ENCODE assay signal across 8 cellular contexts in genomic region chr17:26885244-26885970, GRCh38.
A peak's percentile ranks its signal among the peaks of the same experiment; 100 is the strongest.
DNase-seq lines count a peak whose midpoint lies in the region; ATAC-seq, FAIRE-seq and TF ChIP-seq lines count a peak whose summit lies in the region.
"Not testable (repeated sequence)": the region's sequence is repeated elsewhere in the genome, so short reads cannot be mapped to it uniquely, and the experiment has no call there.

No MANE protein-coding gene starts in this region.

- not testable (repeated sequence) for TF ChIP-seq POLR2A in A549 (IDR thresholded peaks at IDR 0.05; ENCODE audit: low read length)

- peak in 1 of 2 experiments; percentile 35; a peak in 3 of 6 replicates for ATAC-seq in A549
- ATAC-seq in activated T-helper 17 cell treated with anti-CD3 and anti-CD28 coated beads, Interleukin-2, amount 50 U/mL, for 72 hours (replicated peaks): peak; percentile 34

- H3K36me3 ChIP-seq in HEK293 (ENCODE audit: control insufficient read depth in 2 of 2, insufficient read depth in 1 of 2, low read length in 2 of 2); colonic mucosa: not testable (repeated sequence)

- not testable (repeated sequence) for H3K27ac Mint-ChIP-seq in activated T-helper 17 cell treated with anti-CD3 and anti-CD28 coated beads, Interleukin-2, amount 50 U/mL, for 72 hours; immature natural killer cell; neural crest cell (ENCODE audit: unreplicated experiment)

- not testable (repeated sequence) for H3K9ac ChIP-seq in colonic mucosa (ENCODE audit: low read depth in 2 of 2, low read length in 2 of 2)

- H3K4me2 ChIP-seq in A549: not testable (repeated sequence)

- not testable (repeated sequence) for H3K4me3 ChIP-seq in A549; HEK293 (ENCODE audit: low read depth, low read length); colonic mucosa

- not testable (repeated sequence) for H3K27me3 Mint-ChIP-seq in activated T-helper 17 cell treated with anti-CD3 and anti-CD28 coated beads, Interleukin-2, amount 50 U/mL, for 72 hours; immature natural killer cell (ENCODE audit: low read depth in 3 of 3); neural crest cell (ENCODE audit: low read depth)

- not testable (repeated sequence) for H3K27me3 ChIP-seq in colonic mucosa

- not testable (repeated sequence) for H3K4me1 ChIP-seq in A549; HEK293 (ENCODE audit: control insufficient read depth, insufficient read depth, low read length); colonic mucosa

- not testable (repeated sequence) for TF ChIP-seq RAD21 in A549 (conservative IDR thresholded peaks at IDR 0.05 in 1 of 2, IDR thresholded peaks at IDR 0.05 in 1 of 2)

- H3K9me3 ChIP-seq in A549; HEK293 (ENCODE audit: control insufficient read depth, insufficient read depth, low read depth, low read length); colonic mucosa: not testable (repeated sequence)

- H3K9me3 Mint-ChIP-seq in activated T-helper 17 cell treated with anti-CD3 and anti-CD28 coated beads, Interleukin-2, amount 50 U/mL, for 72 hours; neural crest cell: not testable (repeated sequence)
- H3K9me3 Mint-ChIP-seq in immature natural killer cell: peaks cover 0 to 10% (median 0%) of the 10 kb centered on the region in 6 donors

- H3K4me3 Mint-ChIP-seq in activated T-helper 17 cell treated with anti-CD3 and anti-CD28 coated beads, Interleukin-2, amount 50 U/mL, for 72 hours; immature natural killer cell; neural crest cell: not testable (repeated sequence)

- H3K27ac ChIP-seq in A549; HEK293 (ENCODE audit: extremely low read depth, low read depth, low read length); colonic mucosa: not testable (repeated sequence)

- 48% methylated on average over 8 of the region's 8 CpGs for WGBS in A549 (ENCODE audit: missing lambda C conversion rate)

- POLR2A ChIA-PET in A549 (lab: Yijun Ruan, JAX) (interaction anchor here (0.7 kb wide), 1 partner anchor 282 kb away, joined by 6 read pairs; no protein-coding TSS in a partner anchor), HEK293 (lab: Yijun Ruan, JAX) (interaction anchor here (0.6 kb wide), 1 partner anchor 282 kb away, joined by 5 read pairs; no protein-coding TSS in a partner anchor)

- TF ChIP-seq CTCF in A549 (IDR thresholded peaks at IDR 0.05); HEK293 (tag by site-specific recombination; IDR thresholded peaks at IDR 0.05); colonic mucosa (IDR thresholded peaks at IDR 0.05); neural crest cell (conservative IDR thresholded peaks at IDR 0.05): not testable (repeated sequence)

- not testable (repeated sequence) for H3K36me3 Mint-ChIP-seq in activated T-helper 17 cell treated with anti-CD3 and anti-CD28 coated beads, Interleukin-2, amount 50 U/mL, for 72 hours (ENCODE audit: low read depth); immature natural killer cell; neural crest cell (ENCODE audit: low read depth)

- FAIRE-seq in A549 (lab: Jason Lieb, UNC): not testable (repeated sequence)

- DNase-seq in A549 (ENCODE audit: low read depth in 1 of 2, low spot score in 1 of 2): not testable (repeated sequence)
- DNase-seq in activated CD4-positive, alpha-beta T cell treated with anti-CD3 and anti-CD28 coated beads for 1 hour: peak; percentile 9
- DNase-seq in colonic mucosa (peak; percentile 30), immature natural killer cell (peak; percentile 65 to 70 (median 67)), neural crest cell (ENCODE audit: low read depth, low spot score) (peak; percentile 66)
- peak; percentile 1 for DNase-seq in stimulated activated CD8-positive, alpha-beta memory T cell treated with anti-CD3 and anti-CD28 coated beads, Interleukin-15, amount 100 ng/mL, for 24 hours (ENCODE audit: low read depth)

- not testable (repeated sequence) for TF ChIP-seq EP300 in A549 (IDR thresholded peaks at IDR 0.05)

- not testable (repeated sequence) for H3K4me1 Mint-ChIP-seq in activated T-helper 17 cell treated with anti-CD3 and anti-CD28 coated beads, Interleukin-2, amount 50 U/mL, for 72 hours; immature natural killer cell; neural crest cell

- intact Hi-C loops in colonic mucosa (cut with DNase I): not testable (repeated sequence)

- CTCF ChIA-PET in A549 (lab: Yijun Ruan, JAX): interaction anchor here (0.7 to 1.1 kb wide), 3 partner anchors 265 to 1143 kb away, joined by 3 to 29 read pairs (median 10); no protein-coding TSS in a partner anchor
- CTCF ChIA-PET in HEK293 (lab: Yijun Ruan, JAX): not testable (repeated sequence)

TF ChIP-seq in A549, 52 proteins besides CTCF, POLR2A, EP300 and RAD21:
- TF ChIP-seq NPAS2 (CRISPR knock-in tag; IDR thresholded peaks at IDR 0.05; ENCODE audit: borderline replicate concordance) (peak; percentile 82), FOXS1 (CRISPR knock-in tag; IDR thresholded peaks at IDR 0.05) (peak; percentile 83; the same call in 1 of the 2 replicates), HMGXB4 (CRISPR knock-in tag; IDR thresholded peaks at IDR 0.05; ENCODE audit: borderline replicate concordance) (peak; percentile 93; the same call in 1 of the 2 replicates), EHF (CRISPR knock-in tag; IDR thresholded peaks at IDR 0.05) (peak; percentile 81)
TF ChIP-seq in A549: peak in this region for 4; not testable (repeated sequence) for 48.

TF ChIP-seq in HEK293, 187 proteins besides CTCF, POLR2A, EP300 and RAD21 (continues in another document):
- TF ChIP-seq ZNF404 (tag by site-specific recombination; IDR thresholded peaks at IDR 0.05) (peak; percentile 59; the same call in 1 of the 2 replicates), ZNF114 (tag by site-specific recombination; IDR thresholded peaks at IDR 0.05) (0 out of 2 replicates have a peak, but pooled peaks have one; percentile 17), ZNF830 (tag by site-specific recombination; IDR thresholded peaks at IDR 0.05; ENCODE audit: low read depth) (peak; percentile 39; the same call in 1 of the 2 replicates), ZNF555 (tag by site-specific recombination; conservative IDR thresholded peaks at IDR 0.05) (peak; percentile 10; the same call in 1 of the 2 replicates), ZNF473 (tag by site-specific recombination; IDR thresholded peaks at IDR 0.05) (peak; percentile 90; the same call in 1 of the 2 replicates), ZNF626 (tag by site-specific recombination; IDR thresholded peaks at IDR 0.05) (peak; percentile 83; the same call in 1 of the 2 replicates), ZNF571 (tag by site-specific recombination; IDR thresholded peaks at IDR 0.05) (peak; percentile 82; the same call in 1 of the 2 replicates), ZNF112 (tag by site-specific recombination; IDR thresholded peaks at IDR 0.05) (0 out of 2 replicates have a peak, but pooled peaks have one; percentile 17), ZSCAN18 (tag by site-specific recombination; IDR thresholded peaks at IDR 0.05) (0 out of 2 replicates have a peak, but pooled peaks have one; percentile 50), TSHZ1 (tag by site-specific recombination; IDR thresholded peaks at IDR 0.05; ENCODE audit: borderline replicate concordance) (0 out of 2 replicates have a peak, but pooled peaks have one; percentile 20), ZNF776 (tag by site-specific recombination; IDR thresholded peaks at IDR 0.05; ENCODE audit: borderline replicate concordance) (peak; percentile 72; the same call in 1 of the 2 replicates), ZNF514 (tag by site-specific recombination; IDR thresholded peaks at IDR 0.05) (0 out of 2 replicates have a peak, but pooled peaks have one; percentile 21)
